Comparison of ENCODE assay signal across 1 cellular context in genomic region chr11:71530602-71531001, GRCh38.
A peak's percentile ranks its signal among the peaks of the same experiment; 100 is the strongest.
TF ChIP-seq lines count a peak whose summit lies in the region.

No MANE protein-coding gene starts in this region.

TF ChIP-seq in HepG2, 621 proteins besides CTCF, POLR2A, EP300 and RAD21:
- TF ChIP-seq ZBTB38 (CRISPR knock-in tag; IDR thresholded peaks at IDR 0.05) (peak; percentile 47; the same call in 1 of the 2 replicates), TMF1 (CRISPR knock-in tag; IDR thresholded peaks at IDR 0.05; ENCODE audit: low read depth) (no peak)
